In the genomic region with DNA sequence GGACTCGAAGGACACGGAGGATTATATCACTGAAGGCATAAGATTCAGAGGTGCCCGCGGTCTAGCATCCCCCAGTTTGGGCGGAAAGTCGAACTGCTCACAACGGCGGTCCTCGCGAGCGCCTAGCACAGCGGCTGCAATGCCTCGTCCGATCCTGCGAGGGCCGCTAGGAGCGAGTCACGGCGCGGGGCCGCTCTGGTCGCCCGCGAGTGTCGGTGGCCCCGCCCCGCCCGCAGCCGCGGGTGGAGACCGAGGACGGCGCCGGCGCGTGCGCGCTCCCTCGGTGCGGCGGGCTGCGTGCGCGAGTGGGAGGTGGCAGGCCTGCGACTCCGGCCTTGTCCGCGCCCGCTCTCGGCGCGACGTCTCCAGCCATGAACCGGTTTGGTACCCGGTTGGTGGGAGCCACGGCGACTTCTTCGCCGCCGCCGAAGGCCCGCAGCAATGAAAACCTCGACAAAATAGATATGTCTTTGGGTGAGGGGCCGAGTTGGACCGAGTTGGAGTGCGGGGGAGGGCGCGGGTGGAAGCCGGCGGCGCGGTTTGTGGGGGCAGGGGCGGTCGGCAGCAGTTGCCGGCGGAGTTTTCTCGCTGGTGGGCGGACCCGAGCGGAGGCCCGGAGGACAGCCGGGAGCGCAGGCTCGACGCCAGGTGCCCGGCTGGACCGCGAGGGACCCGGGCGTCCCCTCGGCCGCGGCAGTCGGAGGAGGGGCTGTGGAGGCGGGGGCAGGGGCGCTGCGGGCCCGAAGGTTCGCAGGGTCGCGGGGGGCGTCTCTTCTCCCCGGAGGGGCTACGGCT, we compare ENCODE assay signal across 1 cellular context.
A peak's percentile ranks its signal among the peaks of the same experiment; 100 is the strongest.
TF ChIP-seq lines count a peak whose summit lies in the region.

A gene with protein sequence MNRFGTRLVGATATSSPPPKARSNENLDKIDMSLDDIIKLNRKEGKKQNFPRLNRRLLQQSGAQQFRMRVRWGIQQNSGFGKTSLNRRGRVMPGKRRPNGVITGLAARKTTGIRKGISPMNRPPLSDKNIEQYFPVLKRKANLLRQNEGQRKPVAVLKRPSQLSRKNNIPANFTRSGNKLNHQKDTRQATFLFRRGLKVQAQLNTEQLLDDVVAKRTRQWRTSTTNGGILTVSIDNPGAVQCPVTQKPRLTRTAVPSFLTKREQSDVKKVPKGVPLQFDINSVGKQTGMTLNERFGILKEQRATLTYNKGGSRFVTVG (plus strand): TSS at position 283 of the 795 bp plus-strand sequence. CDS start 89 bp downstream, at position 372.

TF ChIP-seq in HepG2, 621 proteins besides CTCF, POLR2A, EP300 and RAD21 (continued from another document and continues in another):
- TF ChIP-seq, protein P1, sequence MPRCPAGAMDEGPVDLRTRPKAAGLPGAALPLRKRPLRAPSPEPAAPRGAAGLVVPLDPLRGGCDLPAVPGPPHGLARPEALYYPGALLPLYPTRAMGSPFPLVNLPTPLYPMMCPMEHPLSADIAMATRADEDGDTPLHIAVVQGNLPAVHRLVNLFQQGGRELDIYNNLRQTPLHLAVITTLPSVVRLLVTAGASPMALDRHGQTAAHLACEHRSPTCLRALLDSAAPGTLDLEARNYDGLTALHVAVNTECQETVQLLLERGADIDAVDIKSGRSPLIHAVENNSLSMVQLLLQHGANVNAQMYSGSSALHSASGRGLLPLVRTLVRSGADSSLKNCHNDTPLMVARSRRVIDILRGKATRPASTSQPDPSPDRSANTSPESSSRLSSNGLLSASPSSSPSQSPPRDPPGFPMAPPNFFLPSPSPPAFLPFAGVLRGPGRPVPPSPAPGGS (CRISPR knock-in tag; IDR thresholded peaks at IDR 0.05) = peak; percentile 86; the same call in 1 of the 2 replicates
- TF ChIP-seq SP5 (CRISPR knock-in tag; IDR thresholded peaks at IDR 0.05; ENCODE audit: borderline replicate concordance, low read depth) (no peak), ATF7-NPFF (CRISPR knock-in tag; IDR thresholded peaks at IDR 0.05; ENCODE audit: low read depth) (peak; percentile 92), BHLHE40 (IDR thresholded peaks at IDR 0.05; ENCODE audit: low read length) (no peak), NR2C2 (CRISPR knock-in tag; IDR thresholded peaks at IDR 0.05; ENCODE audit: borderline replicate concordance) (0 out of 2 replicates have a peak, but pooled peaks have one; percentile 32), RXRB (CRISPR knock-in tag; IDR thresholded peaks at IDR 0.05; ENCODE audit: borderline replicate concordance) (no peak), ZSCAN31 (CRISPR knock-in tag; IDR thresholded peaks at IDR 0.05; ENCODE audit: low read depth) (peak; percentile 88), SSRP1 (CRISPR knock-in tag; IDR thresholded peaks at IDR 0.05) (no peak), ZNF766 (CRISPR knock-in tag; IDR thresholded peaks at IDR 0.05; ENCODE audit: borderline replicate concordance) (peak; percentile 82; the same call in 1 of the 2 replicates), ZNF382 (CRISPR knock-in tag; IDR thresholded peaks at IDR 0.05; ENCODE audit: borderline replicate concordance) (no peak), RBFOX2 (IDR thresholded peaks at IDR 0.05; ENCODE audit: low read depth, low read length) (peak; percentile 75), RCOR2 (CRISPR knock-in tag; IDR thresholded peaks at IDR 0.05) (no peak), ZFP36L2 (CRISPR knock-in tag; IDR thresholded peaks at IDR 0.05) (no peak), PCBP2 (optimal IDR thresholded peaks at IDR 0.05; ENCODE audit: low read depth, low read length, poor library complexity, severe bottlenecking) (no peak), GABPB1 (CRISPR knock-in tag; IDR thresholded peaks at IDR 0.05) (peak; percentile 60; the same call in 1 of the 2 replicates), ZFY (CRISPR knock-in tag; IDR thresholded peaks at IDR 0.05) (peak; percentile 91), FOSL1 (CRISPR knock-in tag; IDR thresholded peaks at IDR 0.05; ENCODE audit: borderline replicate concordance) (no peak), ZNF547 (CRISPR knock-in tag; IDR thresholded peaks at IDR 0.05) (peak; percentile 65; the same call in 1 of the 2 replicates), TGIF2 (CRISPR knock-in tag; IDR thresholded peaks at IDR 0.05) (no peak), PTBP1 (IDR thresholded peaks at IDR 0.05; ENCODE audit: low read depth, low read length, poor library complexity, severe bottlenecking) (peak; percentile 6), YEATS2 (CRISPR knock-in tag; IDR thresholded peaks at IDR 0.05; ENCODE audit: borderline replicate concordance) (no peak), ZNF367 (CRISPR knock-in tag; IDR thresholded peaks at IDR 0.05; ENCODE audit: borderline replicate concordance) (peak; percentile 68; the same call in 1 of the 2 replicates)
- TF ChIP-seq, protein P2, sequence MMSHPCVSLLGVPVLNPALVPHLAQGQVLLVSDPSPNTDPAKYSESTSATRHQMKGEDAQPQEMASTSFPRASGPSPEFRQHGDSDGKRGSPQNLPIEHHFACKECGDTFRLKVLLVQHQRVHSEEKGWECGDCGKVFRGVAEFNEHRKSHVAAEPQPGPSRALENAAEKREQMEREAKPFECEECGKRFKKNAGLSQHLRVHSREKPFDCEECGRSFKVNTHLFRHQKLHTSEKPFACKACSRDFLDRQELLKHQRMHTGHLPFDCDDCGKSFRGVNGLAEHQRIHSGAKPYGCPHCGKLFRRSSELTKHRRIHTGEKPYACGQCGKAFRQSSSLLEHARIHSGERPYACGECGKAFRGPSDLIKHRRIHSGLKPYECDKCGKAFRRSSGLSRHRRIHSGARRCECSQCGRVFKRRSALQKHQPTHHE (CRISPR knock-in tag; IDR thresholded peaks at IDR 0.05; ENCODE audit: borderline replicate concordance) = peak; percentile 51; the same call in 1 of the 2 replicates
- TF ChIP-seq, protein P3, sequence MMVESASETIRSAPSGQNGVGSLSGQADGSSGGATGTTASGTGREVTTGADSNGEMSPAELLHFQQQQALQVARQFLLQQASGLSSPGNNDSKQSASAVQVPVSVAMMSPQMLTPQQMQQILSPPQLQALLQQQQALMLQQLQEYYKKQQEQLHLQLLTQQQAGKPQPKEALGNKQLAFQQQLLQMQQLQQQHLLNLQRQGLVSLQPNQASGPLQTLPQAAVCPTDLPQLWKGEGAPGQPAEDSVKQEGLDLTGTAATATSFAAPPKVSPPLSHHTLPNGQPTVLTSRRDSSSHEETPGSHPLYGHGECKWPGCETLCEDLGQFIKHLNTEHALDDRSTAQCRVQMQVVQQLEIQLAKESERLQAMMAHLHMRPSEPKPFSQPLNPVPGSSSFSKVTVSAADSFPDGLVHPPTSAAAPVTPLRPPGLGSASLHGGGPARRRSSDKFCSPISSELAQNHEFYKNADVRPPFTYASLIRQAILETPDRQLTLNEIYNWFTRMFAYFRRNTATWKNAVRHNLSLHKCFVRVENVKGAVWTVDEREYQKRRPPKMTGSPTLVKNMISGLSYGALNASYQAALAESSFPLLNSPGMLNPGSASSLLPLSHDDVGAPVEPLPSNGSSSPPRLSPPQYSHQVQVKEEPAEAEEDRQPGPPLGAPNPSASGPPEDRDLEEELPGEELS (CRISPR knock-in tag; IDR thresholded peaks at IDR 0.05) = 0 out of 2 replicates have a peak, but pooled peaks have one; percentile 21
- TF ChIP-seq, protein P4, sequence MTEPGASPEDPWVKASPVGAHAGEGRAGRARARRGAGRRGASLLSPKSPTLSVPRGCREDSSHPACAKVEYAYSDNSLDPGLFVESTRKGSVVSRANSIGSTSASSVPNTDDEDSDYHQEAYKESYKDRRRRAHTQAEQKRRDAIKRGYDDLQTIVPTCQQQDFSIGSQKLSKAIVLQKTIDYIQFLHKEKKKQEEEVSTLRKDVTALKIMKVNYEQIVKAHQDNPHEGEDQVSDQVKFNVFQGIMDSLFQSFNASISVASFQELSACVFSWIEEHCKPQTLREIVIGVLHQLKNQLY (CRISPR knock-in tag; IDR thresholded peaks at IDR 0.05) = no peak
- TF ChIP-seq, protein P5, sequence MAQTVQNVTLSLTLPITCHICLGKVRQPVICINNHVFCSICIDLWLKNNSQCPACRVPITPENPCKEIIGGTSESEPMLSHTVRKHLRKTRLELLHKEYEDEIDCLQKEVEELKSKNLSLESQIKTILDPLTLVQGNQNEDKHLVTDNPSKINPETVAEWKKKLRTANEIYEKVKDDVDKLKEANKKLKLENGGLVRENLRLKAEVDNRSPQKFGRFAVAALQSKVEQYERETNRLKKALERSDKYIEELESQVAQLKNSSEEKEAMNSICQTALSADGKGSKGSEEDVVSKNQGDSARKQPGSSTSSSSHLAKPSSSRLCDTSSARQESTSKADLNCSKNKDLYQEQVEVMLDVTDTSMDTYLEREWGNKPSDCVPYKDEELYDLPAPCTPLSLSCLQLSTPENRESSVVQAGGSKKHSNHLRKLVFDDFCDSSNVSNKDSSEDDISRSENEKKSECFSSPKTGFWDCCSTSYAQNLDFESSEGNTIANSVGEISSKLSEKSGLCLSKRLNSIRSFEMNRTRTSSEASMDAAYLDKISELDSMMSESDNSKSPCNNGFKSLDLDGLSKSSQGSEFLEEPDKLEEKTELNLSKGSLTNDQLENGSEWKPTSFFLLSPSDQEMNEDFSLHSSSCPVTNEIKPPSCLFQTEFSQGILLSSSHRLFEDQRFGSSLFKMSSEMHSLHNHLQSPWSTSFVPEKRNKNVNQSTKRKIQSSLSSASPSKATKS (CRISPR knock-in tag; IDR thresholded peaks at IDR 0.05) = no peak
- TF ChIP-seq, protein P6, sequence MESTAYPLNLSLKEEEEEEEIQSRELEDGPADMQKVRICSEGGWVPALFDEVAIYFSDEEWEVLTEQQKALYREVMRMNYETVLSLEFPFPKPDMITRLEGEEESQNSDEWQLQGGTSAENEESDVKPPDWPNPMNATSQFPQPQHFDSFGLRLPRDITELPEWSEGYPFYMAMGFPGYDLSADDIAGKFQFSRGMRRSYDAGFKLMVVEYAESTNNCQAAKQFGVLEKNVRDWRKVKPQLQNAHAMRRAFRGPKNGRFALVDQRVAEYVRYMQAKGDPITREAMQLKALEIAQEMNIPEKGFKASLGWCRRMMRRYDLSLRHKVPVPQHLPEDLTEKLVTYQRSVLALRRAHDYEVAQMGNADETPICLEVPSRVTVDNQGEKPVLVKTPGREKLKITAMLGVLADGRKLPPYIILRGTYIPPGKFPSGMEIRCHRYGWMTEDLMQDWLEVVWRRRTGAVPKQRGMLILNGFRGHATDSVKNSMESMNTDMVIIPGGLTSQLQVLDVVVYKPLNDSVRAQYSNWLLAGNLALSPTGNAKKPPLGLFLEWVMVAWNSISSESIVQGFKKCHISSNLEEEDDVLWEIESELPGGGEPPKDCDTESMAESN (CRISPR knock-in tag; conservative IDR thresholded peaks at IDR 0.05) = peak; percentile 29; the same call in 1 of the 2 replicates
- TF ChIP-seq, protein P7, sequence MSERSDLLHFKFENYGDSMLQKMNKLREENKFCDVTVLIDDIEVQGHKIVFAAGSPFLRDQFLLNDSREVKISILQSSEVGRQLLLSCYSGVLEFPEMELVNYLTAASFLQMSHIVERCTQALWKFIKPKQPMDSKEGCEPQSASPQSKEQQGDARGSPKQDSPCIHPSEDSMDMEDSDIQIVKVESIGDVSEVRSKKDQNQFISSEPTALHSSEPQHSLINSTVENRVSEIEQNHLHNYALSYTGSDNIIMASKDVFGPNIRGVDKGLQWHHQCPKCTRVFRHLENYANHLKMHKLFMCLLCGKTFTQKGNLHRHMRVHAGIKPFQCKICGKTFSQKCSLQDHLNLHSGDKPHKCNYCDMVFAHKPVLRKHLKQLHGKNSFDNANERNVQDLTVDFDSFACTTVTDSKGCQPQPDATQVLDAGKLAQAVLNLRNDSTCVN (CRISPR knock-in tag; IDR thresholded peaks at IDR 0.05; ENCODE audit: borderline replicate concordance) = no peak
- TF ChIP-seq, protein P8, sequence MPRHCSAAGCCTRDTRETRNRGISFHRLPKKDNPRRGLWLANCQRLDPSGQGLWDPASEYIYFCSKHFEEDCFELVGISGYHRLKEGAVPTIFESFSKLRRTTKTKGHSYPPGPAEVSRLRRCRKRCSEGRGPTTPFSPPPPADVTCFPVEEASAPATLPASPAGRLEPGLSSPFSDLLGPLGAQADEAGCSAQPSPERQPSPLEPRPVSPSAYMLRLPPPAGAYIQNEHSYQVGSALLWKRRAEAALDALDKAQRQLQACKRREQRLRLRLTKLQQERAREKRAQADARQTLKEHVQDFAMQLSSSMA (CRISPR knock-in tag; IDR thresholded peaks at IDR 0.05) = peak; percentile 74; the same call in 1 of the 2 replicates
- TF ChIP-seq, protein P9, sequence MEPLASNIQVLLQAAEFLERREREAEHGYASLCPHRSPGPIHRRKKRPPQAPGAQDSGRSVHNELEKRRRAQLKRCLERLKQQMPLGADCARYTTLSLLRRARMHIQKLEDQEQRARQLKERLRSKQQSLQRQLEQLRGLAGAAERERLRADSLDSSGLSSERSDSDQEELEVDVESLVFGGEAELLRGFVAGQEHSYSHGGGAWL (CRISPR knock-in tag; IDR thresholded peaks at IDR 0.05) = peak; percentile 19
- TF ChIP-seq, protein P10, sequence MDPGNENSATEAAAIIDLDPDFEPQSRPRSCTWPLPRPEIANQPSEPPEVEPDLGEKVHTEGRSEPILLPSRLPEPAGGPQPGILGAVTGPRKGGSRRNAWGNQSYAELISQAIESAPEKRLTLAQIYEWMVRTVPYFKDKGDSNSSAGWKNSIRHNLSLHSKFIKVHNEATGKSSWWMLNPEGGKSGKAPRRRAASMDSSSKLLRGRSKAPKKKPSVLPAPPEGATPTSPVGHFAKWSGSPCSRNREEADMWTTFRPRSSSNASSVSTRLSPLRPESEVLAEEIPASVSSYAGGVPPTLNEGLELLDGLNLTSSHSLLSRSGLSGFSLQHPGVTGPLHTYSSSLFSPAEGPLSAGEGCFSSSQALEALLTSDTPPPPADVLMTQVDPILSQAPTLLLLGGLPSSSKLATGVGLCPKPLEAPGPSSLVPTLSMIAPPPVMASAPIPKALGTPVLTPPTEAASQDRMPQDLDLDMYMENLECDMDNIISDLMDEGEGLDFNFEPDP (CRISPR knock-in tag; conservative IDR thresholded peaks at IDR 0.05) = no peak
- TF ChIP-seq, protein P11, sequence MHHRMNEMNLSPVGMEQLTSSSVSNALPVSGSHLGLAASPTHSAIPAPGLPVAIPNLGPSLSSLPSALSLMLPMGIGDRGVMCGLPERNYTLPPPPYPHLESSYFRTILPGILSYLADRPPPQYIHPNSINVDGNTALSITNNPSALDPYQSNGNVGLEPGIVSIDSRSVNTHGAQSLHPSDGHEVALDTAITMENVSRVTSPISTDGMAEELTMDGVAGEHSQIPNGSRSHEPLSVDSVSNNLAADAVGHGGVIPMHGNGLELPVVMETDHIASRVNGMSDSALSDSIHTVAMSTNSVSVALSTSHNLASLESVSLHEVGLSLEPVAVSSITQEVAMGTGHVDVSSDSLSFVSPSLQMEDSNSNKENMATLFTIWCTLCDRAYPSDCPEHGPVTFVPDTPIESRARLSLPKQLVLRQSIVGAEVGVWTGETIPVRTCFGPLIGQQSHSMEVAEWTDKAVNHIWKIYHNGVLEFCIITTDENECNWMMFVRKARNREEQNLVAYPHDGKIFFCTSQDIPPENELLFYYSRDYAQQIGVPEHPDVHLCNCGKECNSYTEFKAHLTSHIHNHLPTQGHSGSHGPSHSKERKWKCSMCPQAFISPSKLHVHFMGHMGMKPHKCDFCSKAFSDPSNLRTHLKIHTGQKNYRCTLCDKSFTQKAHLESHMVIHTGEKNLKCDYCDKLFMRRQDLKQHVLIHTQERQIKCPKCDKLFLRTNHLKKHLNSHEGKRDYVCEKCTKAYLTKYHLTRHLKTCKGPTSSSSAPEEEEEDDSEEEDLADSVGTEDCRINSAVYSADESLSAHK (CRISPR knock-in tag; IDR thresholded peaks at IDR 0.05; ENCODE audit: borderline replicate concordance) = no peak
